8 cellular contexts compared by ENCODE assay signal in genomic region chr1:240091614-240092300, GRCh38. TPM values are rescaled to one million over a fixed set of nuclear protein-coding genes. Genes with fewer than 3 reads are reported as not detected.
DNase-seq lines count a peak whose midpoint lies in the region; ATAC-seq and TF ChIP-seq lines count a peak whose summit lies in the region.

Gene FMN2, plus strand, starts transcription at chr1:240091883. Its CDS starts 227 bp downstream, at chr1:240092110.

- DNase-seq in AG20443 (ENCODE audit: low spot score) (peak; percentile 94), HFF-Myc (ENCODE audit: extremely low read depth, low read depth) (no peak), SHP77 (lab: John Stamatoyannopoulos, UW) (peak; percentile 59 to 89), fibroblast of gingiva (ENCODE audit: low read depth) (peak; percentile 24), activated gamma-delta T cell (lab: John Stamatoyannopoulos, UW) (no peak)

- ATAC-seq in HG03097 (IDR thresholded peaks at IDR 0.05; ENCODE audit: low FRiP score, unreplicated experiment) = no peak
- no peak for ATAC-seq in GM19324 (IDR thresholded peaks at IDR 0.05; ENCODE audit: low FRiP score, unreplicated experiment)

- TF ChIP-seq EP300 in neural cell (conservative IDR thresholded peaks at IDR 0.05; ENCODE audit: poor library complexity, severe bottlenecking) = peak; percentile 50

- H3K27me3 ChIP-seq in neural cell (ENCODE audit: insufficient read depth, low read depth, low read length) = no peaks in the 10 kb centered on the region

- H3K79me2 ChIP-seq in neural cell (replicated peaks; ENCODE audit: insufficient read depth, low read length) = peaks cover 39% of the 10 kb centered on the region

- H3K27ac ChIP-seq in neural cell (ENCODE audit: low read length) = peak within 1 kb of the TSS; percentile 87

- TF ChIP-seq CTCF in HFF-Myc (IDR thresholded peaks at IDR 0.05; ENCODE audit: low read depth, low read length, missing control alignments) (no peak), neural cell (IDR thresholded peaks at IDR 0.05; ENCODE audit: poor library complexity, severe bottlenecking) (peak; percentile 42)

- H3K9me2 ChIP-seq in neural cell (ENCODE audit: insufficient read depth, low read length) = no peaks in the 10 kb centered on the region

- no peaks in the 10 kb centered on the region for H3K36me3 ChIP-seq in neural cell (ENCODE audit: insufficient read depth, low read length)

- H2AFZ ChIP-seq in neural cell (ENCODE audit: low read depth, low read length) = peak within 1 kb of the TSS; percentile 73

- H3K9ac ChIP-seq in neural cell (ENCODE audit: low read length) = peak within 1 kb of the TSS; percentile 95

- TF ChIP-seq RAD21 in neural cell (conservative IDR thresholded peaks at IDR 0.05) = peak; percentile 25

- H3K4me2 ChIP-seq in neural cell (ENCODE audit: low read length) = peak within 1 kb of the TSS; percentile 65

- peaks cover 4% of the 10 kb centered on the region for H4K20me1 ChIP-seq in neural cell (ENCODE audit: insufficient read depth)

- no peaks in the 10 kb centered on the region for H3F3A ChIP-seq in neural cell (ENCODE audit: insufficient read depth, low read length, poor library complexity, severe bottlenecking)

- H3K4me3 ChIP-seq in HFF-Myc (replicated peaks; ENCODE audit: low read depth, low read length) (peak within 1 kb of the TSS; percentile 86), neural cell (ENCODE audit: low read length) (peak within 1 kb of the TSS; percentile 97)

- H3K9me3 ChIP-seq in neural cell (ENCODE audit: low read length) = no peaks in the 10 kb centered on the region

TF ChIP-seq in neural cell, 6 proteins besides CTCF, POLR2A, EP300 and RAD21:
- peak; percentile 85 for TF ChIP-seq POLR2AphosphoS5 (IDR thresholded peaks at IDR 0.05)
- peak; percentile 78 for TF ChIP-seq REST (IDR thresholded peaks at IDR 0.05; ENCODE audit: borderline replicate concordance)
- TF ChIP-seq MXI1 (conservative IDR thresholded peaks at IDR 0.05; ENCODE audit: poor library complexity, severe bottlenecking) = peak; percentile 88
- peak; percentile 28 for TF ChIP-seq SMC3 (conservative IDR thresholded peaks at IDR 0.05; ENCODE audit: poor library complexity)
- no peak for TF ChIP-seq EZH2 (IDR thresholded peaks at IDR 0.05; ENCODE audit: borderline replicate concordance, insufficient read depth, low read length, poor library complexity, severe bottlenecking)
TF ChIP-seq in neural cell: peak in this region for 4.

RNA-seq across cellular contexts. Expression of gene FMN2, which starts in this region (rescaled TPM):
- polyA plus RNA-seq in neural cell = 23.9 and 24.8 TPM in 2 replicates
- polyA minus RNA-seq in neural cell = 22.4 and 27.9 TPM in 2 replicates

Comparison
In these comparisons a context has a peak if more than half of its experiments do, and no peak if none do; other contexts are left out.
1. DNase-seq: peak in AG20443 (single experiment), SHP77 (2 of 2) and fibroblast of gingiva (single experiment); none in HFF-Myc (single experiment) and activated gamma-delta T cell (single experiment).